Comparison of ENCODE assay signal across 1 cellular context in the genomic region with DNA sequence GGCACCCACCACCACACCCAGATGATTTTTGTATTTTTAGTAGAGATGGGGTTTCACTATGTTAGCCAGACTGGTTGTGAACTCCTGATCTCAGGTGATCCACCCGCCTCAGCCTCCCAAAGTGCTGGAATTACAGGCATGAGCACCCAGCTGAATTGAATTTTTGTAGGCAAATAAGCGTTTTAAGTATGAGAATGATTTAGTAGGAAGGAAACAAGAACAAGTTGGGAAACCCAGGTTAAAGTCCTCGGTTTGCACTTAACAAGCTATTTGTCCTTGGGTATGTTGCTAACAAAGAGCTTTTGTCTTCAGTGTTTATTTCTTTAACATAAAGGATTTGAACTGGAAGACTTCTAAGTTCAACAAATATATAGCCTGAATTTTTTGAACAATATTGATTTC.
A peak's percentile ranks its signal among the peaks of the same experiment; 100 is the strongest.
TF ChIP-seq lines count a peak whose summit lies in the region.

No MANE protein-coding gene starts in this region.

TF ChIP-seq in HepG2, 621 proteins besides CTCF, POLR2A, EP300 and RAD21 (continued from another document and continues in another):
- TF ChIP-seq, protein P1, sequence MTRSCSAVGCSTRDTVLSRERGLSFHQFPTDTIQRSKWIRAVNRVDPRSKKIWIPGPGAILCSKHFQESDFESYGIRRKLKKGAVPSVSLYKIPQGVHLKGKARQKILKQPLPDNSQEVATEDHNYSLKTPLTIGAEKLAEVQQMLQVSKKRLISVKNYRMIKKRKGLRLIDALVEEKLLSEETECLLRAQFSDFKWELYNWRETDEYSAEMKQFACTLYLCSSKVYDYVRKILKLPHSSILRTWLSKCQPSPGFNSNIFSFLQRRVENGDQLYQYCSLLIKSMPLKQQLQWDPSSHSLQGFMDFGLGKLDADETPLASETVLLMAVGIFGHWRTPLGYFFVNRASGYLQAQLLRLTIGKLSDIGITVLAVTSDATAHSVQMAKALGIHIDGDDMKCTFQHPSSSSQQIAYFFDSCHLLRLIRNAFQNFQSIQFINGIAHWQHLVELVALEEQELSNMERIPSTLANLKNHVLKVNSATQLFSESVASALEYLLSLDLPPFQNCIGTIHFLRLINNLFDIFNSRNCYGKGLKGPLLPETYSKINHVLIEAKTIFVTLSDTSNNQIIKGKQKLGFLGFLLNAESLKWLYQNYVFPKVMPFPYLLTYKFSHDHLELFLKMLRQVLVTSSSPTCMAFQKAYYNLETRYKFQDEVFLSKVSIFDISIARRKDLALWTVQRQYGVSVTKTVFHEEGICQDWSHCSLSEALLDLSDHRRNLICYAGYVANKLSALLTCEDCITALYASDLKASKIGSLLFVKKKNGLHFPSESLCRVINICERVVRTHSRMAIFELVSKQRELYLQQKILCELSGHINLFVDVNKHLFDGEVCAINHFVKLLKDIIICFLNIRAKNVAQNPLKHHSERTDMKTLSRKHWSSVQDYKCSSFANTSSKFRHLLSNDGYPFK (CRISPR knock-in tag; IDR thresholded peaks at IDR 0.05; ENCODE audit: borderline replicate concordance): no peak
- TF ChIP-seq SOX6 (IDR thresholded peaks at IDR 0.05): no peak
- TF ChIP-seq SOX6 (CRISPR knock-in tag; IDR thresholded peaks at IDR 0.05): peak; percentile 95
- TF ChIP-seq, protein P2, sequence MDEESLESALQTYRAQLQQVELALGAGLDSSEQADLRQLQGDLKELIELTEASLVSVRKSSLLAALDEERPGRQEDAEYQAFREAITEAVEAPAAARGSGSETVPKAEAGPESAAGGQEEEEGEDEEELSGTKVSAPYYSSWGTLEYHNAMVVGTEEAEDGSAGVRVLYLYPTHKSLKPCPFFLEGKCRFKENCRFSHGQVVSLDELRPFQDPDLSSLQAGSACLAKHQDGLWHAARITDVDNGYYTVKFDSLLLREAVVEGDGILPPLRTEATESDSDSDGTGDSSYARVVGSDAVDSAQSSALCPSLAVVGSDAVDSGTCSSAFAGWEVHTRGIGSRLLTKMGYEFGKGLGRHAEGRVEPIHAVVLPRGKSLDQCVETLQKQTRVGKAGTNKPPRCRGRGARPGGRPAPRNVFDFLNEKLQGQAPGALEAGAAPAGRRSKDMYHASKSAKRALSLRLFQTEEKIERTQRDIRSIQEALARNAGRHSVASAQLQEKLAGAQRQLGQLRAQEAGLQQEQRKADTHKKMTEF (CRISPR knock-in tag; IDR thresholded peaks at IDR 0.05): peak; percentile 57
- TF ChIP-seq, protein P3, sequence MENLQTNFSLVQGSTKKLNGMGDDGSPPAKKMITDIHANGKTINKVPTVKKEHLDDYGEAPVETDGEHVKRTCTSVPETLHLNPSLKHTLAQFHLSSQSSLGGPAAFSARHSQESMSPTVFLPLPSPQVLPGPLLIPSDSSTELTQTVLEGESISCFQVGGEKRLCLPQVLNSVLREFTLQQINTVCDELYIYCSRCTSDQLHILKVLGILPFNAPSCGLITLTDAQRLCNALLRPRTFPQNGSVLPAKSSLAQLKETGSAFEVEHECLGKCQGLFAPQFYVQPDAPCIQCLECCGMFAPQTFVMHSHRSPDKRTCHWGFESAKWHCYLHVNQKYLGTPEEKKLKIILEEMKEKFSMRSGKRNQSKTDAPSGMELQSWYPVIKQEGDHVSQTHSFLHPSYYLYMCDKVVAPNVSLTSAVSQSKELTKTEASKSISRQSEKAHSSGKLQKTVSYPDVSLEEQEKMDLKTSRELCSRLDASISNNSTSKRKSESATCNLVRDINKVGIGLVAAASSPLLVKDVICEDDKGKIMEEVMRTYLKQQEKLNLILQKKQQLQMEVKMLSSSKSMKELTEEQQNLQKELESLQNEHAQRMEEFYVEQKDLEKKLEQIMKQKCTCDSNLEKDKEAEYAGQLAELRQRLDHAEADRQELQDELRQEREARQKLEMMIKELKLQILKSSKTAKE (CRISPR knock-in tag; IDR thresholded peaks at IDR 0.05; ENCODE audit: borderline replicate concordance): no peak
- peak; percentile 92 for TF ChIP-seq ISL2 (CRISPR knock-in tag; IDR thresholded peaks at IDR 0.05)
- peak; percentile 62 for TF ChIP-seq SAP130 (CRISPR knock-in tag; IDR thresholded peaks at IDR 0.05; ENCODE audit: low read depth)
- TF ChIP-seq ZNF33A (CRISPR knock-in tag; IDR thresholded peaks at IDR 0.05; ENCODE audit: borderline replicate concordance): no peak
- TF ChIP-seq ZNF749 (CRISPR knock-in tag; IDR thresholded peaks at IDR 0.05; ENCODE audit: borderline replicate concordance): no peak
- TF ChIP-seq SATB2 (CRISPR knock-in tag; IDR thresholded peaks at IDR 0.05): no peak
- TF ChIP-seq ZKSCAN1 (IDR thresholded peaks at IDR 0.05; ENCODE audit: low read length): no peak
- TF ChIP-seq ZNF747 (CRISPR knock-in tag; IDR thresholded peaks at IDR 0.05; ENCODE audit: borderline replicate concordance): no peak
- no peak for TF ChIP-seq ZBTB7B (CRISPR knock-in tag; IDR thresholded peaks at IDR 0.05)
- TF ChIP-seq ZFP1 (CRISPR knock-in tag; IDR thresholded peaks at IDR 0.05): peak; percentile 43; the same call in 1 of the 2 replicates
- TF ChIP-seq NCOR1 (IDR thresholded peaks at IDR 0.05; ENCODE audit: borderline replicate concordance, low read length): peak; percentile 77; the same call in 1 of the 2 replicates
- no peak for TF ChIP-seq MTA1 (CRISPR knock-in tag; IDR thresholded peaks at IDR 0.05; ENCODE audit: borderline replicate concordance)
- TF ChIP-seq ZNF543 (CRISPR knock-in tag; IDR thresholded peaks at IDR 0.05): no peak
- TF ChIP-seq ZMAT3 (CRISPR knock-in tag; conservative IDR thresholded peaks at IDR 0.05): no peak
- TF ChIP-seq, protein P4, sequence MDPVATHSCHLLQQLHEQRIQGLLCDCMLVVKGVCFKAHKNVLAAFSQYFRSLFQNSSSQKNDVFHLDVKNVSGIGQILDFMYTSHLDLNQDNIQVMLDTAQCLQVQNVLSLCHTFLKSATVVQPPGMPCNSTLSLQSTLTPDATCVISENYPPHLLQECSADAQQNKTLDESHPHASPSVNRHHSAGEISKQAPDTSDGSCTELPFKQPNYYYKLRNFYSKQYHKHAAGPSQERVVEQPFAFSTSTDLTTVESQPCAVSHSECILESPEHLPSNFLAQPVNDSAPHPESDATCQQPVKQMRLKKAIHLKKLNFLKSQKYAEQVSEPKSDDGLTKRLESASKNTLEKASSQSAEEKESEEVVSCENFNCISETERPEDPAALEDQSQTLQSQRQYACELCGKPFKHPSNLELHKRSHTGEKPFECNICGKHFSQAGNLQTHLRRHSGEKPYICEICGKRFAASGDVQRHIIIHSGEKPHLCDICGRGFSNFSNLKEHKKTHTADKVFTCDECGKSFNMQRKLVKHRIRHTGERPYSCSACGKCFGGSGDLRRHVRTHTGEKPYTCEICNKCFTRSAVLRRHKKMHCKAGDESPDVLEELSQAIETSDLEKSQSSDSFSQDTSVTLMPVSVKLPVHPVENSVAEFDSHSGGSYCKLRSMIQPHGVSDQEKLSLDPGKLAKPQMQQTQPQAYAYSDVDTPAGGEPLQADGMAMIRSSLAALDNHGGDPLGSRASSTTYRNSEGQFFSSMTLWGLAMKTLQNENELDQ (CRISPR knock-in tag; IDR thresholded peaks at IDR 0.05; ENCODE audit: borderline replicate concordance): no peak
- peak; percentile 94 for TF ChIP-seq SOX5 (CRISPR knock-in tag; IDR thresholded peaks at IDR 0.05; ENCODE audit: borderline replicate concordance)
- no peak for TF ChIP-seq CBX1 (IDR thresholded peaks at IDR 0.05; ENCODE audit: low read depth)
- TF ChIP-seq MED13 (CRISPR knock-in tag; IDR thresholded peaks at IDR 0.05): 0 out of 2 replicates have a peak, but pooled peaks have one; percentile 27
- no peak for TF ChIP-seq MBD4 (IDR thresholded peaks at IDR 0.05; ENCODE audit: borderline replicate concordance, low read length)
- no peak for TF ChIP-seq TP53 (CRISPR knock-in tag; conservative IDR thresholded peaks at IDR 0.05)
- TF ChIP-seq ZZZ3 (CRISPR knock-in tag; IDR thresholded peaks at IDR 0.05; ENCODE audit: borderline replicate concordance): no peak
- peak; percentile 77 for TF ChIP-seq KDM6A (CRISPR knock-in tag; IDR thresholded peaks at IDR 0.05; ENCODE audit: low read depth)
- TF ChIP-seq DNMT3B (CRISPR knock-in tag; conservative IDR thresholded peaks at IDR 0.05): no peak
- TF ChIP-seq, protein P5, sequence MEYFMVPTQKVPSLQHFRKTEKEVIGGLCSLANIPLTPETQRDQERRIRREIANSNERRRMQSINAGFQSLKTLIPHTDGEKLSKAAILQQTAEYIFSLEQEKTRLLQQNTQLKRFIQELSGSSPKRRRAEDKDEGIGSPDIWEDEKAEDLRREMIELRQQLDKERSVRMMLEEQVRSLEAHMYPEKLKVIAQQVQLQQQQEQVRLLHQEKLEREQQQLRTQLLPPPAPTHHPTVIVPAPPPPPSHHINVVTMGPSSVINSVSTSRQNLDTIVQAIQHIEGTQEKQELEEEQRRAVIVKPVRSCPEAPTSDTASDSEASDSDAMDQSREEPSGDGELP (IDR thresholded peaks at IDR 0.05; ENCODE audit: borderline replicate concordance, low read depth): peak; percentile 86
- peak; percentile 88; the same call in 1 of the 2 replicates for TF ChIP-seq FOXJ3 (CRISPR knock-in tag; IDR thresholded peaks at IDR 0.05; ENCODE audit: borderline replicate concordance)
- TF ChIP-seq, protein P6, sequence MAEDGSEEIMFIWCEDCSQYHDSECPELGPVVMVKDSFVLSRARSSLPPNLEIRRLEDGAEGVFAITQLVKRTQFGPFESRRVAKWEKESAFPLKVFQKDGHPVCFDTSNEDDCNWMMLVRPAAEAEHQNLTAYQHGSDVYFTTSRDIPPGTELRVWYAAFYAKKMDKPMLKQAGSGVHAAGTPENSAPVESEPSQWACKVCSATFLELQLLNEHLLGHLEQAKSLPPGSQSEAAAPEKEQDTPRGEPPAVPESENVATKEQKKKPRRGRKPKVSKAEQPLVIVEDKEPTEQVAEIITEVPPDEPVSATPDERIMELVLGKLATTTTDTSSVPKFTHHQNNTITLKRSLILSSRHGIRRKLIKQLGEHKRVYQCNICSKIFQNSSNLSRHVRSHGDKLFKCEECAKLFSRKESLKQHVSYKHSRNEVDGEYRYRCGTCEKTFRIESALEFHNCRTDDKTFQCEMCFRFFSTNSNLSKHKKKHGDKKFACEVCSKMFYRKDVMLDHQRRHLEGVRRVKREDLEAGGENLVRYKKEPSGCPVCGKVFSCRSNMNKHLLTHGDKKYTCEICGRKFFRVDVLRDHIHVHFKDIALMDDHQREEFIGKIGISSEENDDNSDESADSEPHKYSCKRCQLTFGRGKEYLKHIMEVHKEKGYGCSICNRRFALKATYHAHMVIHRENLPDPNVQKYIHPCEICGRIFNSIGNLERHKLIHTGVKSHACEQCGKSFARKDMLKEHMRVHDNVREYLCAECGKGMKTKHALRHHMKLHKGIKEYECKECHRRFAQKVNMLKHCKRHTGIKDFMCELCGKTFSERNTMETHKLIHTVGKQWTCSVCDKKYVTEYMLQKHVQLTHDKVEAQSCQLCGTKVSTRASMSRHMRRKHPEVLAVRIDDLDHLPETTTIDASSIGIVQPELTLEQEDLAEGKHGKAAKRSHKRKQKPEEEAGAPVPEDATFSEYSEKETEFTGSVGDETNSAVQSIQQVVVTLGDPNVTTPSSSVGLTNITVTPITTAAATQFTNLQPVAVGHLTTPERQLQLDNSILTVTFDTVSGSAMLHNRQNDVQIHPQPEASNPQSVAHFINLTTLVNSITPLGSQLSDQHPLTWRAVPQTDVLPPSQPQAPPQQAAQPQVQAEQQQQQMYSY (CRISPR knock-in tag; IDR thresholded peaks at IDR 0.05): no peak
- TF ChIP-seq, protein P7, sequence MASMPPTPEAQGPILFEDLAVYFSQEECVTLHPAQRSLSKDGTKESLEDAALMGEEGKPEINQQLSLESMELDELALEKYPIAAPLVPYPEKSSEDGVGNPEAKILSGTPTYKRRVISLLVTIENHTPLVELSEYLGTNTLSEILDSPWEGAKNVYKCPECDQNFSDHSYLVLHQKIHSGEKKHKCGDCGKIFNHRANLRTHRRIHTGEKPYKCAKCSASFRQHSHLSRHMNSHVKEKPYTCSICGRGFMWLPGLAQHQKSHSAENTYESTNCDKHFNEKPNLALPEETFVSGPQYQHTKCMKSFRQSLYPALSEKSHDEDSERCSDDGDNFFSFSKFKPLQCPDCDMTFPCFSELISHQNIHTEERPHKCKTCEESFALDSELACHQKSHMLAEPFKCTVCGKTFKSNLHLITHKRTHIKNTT (CRISPR knock-in tag; IDR thresholded peaks at IDR 0.05): no peak
- no peak for TF ChIP-seq HMGA1 (CRISPR knock-in tag; conservative IDR thresholded peaks at IDR 0.05)
- TF ChIP-seq, protein P8, sequence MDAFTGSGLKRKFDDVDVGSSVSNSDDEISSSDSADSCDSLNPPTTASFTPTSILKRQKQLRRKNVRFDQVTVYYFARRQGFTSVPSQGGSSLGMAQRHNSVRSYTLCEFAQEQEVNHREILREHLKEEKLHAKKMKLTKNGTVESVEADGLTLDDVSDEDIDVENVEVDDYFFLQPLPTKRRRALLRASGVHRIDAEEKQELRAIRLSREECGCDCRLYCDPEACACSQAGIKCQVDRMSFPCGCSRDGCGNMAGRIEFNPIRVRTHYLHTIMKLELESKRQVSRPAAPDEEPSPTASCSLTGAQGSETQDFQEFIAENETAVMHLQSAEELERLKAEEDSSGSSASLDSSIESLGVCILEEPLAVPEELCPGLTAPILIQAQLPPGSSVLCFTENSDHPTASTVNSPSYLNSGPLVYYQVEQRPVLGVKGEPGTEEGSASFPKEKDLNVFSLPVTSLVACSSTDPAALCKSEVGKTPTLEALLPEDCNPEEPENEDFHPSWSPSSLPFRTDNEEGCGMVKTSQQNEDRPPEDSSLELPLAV (CRISPR knock-in tag; conservative IDR thresholded peaks at IDR 0.05; ENCODE audit: low read depth): no peak
